10 cellular contexts compared by ENCODE assay signal in the genomic region with DNA sequence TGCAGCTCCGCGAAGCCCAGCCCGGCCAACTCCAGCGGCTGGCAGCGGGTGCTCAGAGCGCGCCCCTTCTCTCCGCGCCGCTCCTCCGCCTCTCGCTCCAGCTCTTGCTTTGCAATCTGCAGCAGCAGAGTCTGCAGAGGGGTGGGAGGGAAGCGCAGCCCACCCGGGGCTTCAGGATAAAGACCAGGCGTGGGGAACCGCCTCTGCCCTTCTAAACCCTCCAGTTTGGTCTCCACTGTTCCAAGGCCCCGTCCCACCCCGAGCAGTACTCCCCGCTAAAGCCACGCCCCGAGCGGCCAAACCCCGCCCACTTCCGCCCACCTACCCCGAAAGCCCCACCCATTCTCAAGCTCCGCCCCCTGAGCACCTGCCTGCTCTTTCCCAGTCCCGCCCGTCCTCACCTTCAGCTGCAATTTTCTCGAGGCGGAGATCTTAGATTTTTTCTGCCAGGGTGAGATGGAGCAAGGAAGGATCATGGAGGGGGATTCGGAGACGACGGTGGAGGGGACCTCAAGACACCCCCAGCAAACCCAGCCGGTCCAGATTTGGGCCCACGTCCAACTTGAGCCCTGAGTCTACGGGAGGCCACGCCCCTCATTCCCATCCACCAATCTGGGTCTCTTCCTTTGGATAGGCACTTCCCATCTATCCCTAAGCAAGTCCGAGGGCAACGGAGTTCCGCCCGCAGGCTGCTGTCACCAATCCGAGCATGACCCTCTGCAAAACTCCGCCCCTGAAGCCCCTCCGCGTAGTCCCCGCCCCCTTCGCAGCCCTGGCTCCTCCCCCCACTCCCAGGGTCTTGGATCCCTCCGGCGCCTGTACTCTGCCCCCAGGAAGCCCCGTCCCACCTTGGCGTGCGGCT. TPM values are rescaled to one million over a fixed set of nuclear protein-coding genes. Genes with fewer than 3 reads are reported as not detected.
DNase-seq lines count a peak whose midpoint lies in the region; ATAC-seq and TF ChIP-seq lines count a peak whose summit lies in the region.
"Had no signal": no experiment of that assay in that cellular context is flagged by ENCODE, and none has a peak within 500 bp of the region (broad histone marks: within the 10 kb centered on the region; RNA-seq: fewer than 3 reads in every experiment).

No MANE protein-coding gene starts in this region.

- H3K4me1 ChIP-seq in left lung = peaks cover 0 to 9% of the 10 kb centered on the region in 2 donors
- H3K4me1 ChIP-seq in SJCRH30 = peaks cover 18% of the 10 kb centered on the region

- peaks cover 23% of the 10 kb centered on the region for H3K27me3 Mint-ChIP-seq in chondrocyte (ENCODE audit: low read depth)

- H3K4me3 ChIP-seq in left lung = no peak overlapping the region
- H3K4me3 ChIP-seq in SJCRH30 = no peak overlapping the region

- H3K27ac Mint-ChIP-seq in chondrocyte (ENCODE audit: unreplicated experiment) = no peak overlapping the region
- H3K27ac Mint-ChIP-seq: T-helper 1 cell treated with Interleukin-12 subunit alpha and Interleukin-12 subunit beta and Interleukin-4 antibody, amounts not matched to agents 30 μg/mL and 1 μg/mL, for 36 hours had no signal

- H3K4me3 Mint-ChIP-seq in chondrocyte (ENCODE audit: unreplicated experiment) = peak overlapping the region; percentile 63
- H3K4me3 Mint-ChIP-seq: T-helper 1 cell treated with Interleukin-12 subunit alpha and Interleukin-12 subunit beta and Interleukin-4 antibody, amounts not matched to agents 30 μg/mL and 1 μg/mL, for 36 hours had no signal

- H3K27me3 ChIP-seq in left lung = peaks cover 37 to 78% of the 10 kb centered on the region in 2 donors
- no peaks in the 10 kb centered on the region for H3K27me3 ChIP-seq in SJCRH30

- H3K36me3 Mint-ChIP-seq in chondrocyte (ENCODE audit: low read depth) = no peaks in the 10 kb centered on the region

- in situ Hi-C loops in KBM-7 (cut with MboI; ENCODE audit: low pct_unique_long_range_greater_than_20kb, low sequenced_read_pairs) = no loop called here

- intact Hi-C loops in left lung (cut with DNase I) = no loop called here

- H3K27ac ChIP-seq in left lung (no peak overlapping the region), SJCRH30 (no peak overlapping the region)
- H3K27ac ChIP-seq: neutrophil had no signal

- peak; percentile 73 for DNase-seq in activated effector memory CD4-positive, alpha-beta T cell treated with anti-CD3 and anti-CD28 coated beads, Interleukin-2, amount 50 U/mL, for 16 hours
- no peak for DNase-seq in activated effector memory CD4-positive, alpha-beta T cell treated with Interleukin-2 at 50 U/mL for 16 hours
- DNase-seq in NCI-H82 (lab: John Stamatoyannopoulos, UW) (peak; percentile 98), chondrocyte (ENCODE audit: low spot score) (no peak), left lung (peak in 1 of 2 donors; percentile 78), KBM-7 (no peak), SJCRH30 (no peak)

- TF ChIP-seq CTCF in chondrocyte (IDR thresholded peaks at IDR 0.05) (no peak), left lung (IDR thresholded peaks at IDR 0.05) (no peak)

- no peaks in the 10 kb centered on the region for H3K9me3 Mint-ChIP-seq in chondrocyte (ENCODE audit: low read depth)

- ATAC-seq in left lung (peak; percentile 36), GM19452 (IDR thresholded peaks at IDR 0.05; ENCODE audit: unreplicated experiment) (no peak)

- peaks cover 14% of the 10 kb centered on the region for H3K4me1 Mint-ChIP-seq in chondrocyte (ENCODE audit: low read depth)

- H3K36me3 ChIP-seq in left lung (no peaks in the 10 kb centered on the region), SJCRH30 (no peaks in the 10 kb centered on the region)
- H3K36me3 ChIP-seq: neutrophil had no signal

- peaks cover 0 to 3% of the 10 kb centered on the region in 2 donors for H3K9me3 ChIP-seq in left lung
- no peaks in the 10 kb centered on the region for H3K9me3 ChIP-seq in SJCRH30 (replicated peaks)
- H3K9me3 ChIP-seq: neutrophil had no signal

RNA-seq across cellular contexts. Expression of a gene that starts 1.1 kb away (rescaled TPM):
- total RNA-seq in chondrocyte (not detected in 3 replicates), left lung (1 to 10 TPM; 1.2 to 1.6 TPM)
- total RNA-seq in SJCRH30 (2014; rRNA removed; shearing (Covaris generic)) = 2.4 and 2.5 TPM in 2 replicates

RNA-seq across cellular contexts. Expression of a gene that starts 7.4 kb away (rescaled TPM):
- 0.62 TPM in 1 of 3 replicates, not detected in the others for total RNA-seq in chondrocyte
- 1 to 10 TPM in 1 of 2 donors, not detected in 1; 1.6 TPM for total RNA-seq in left lung
- 599 and 612 TPM in 2 replicates for total RNA-seq in SJCRH30 (2014; rRNA removed; shearing (Covaris generic))

RNA-seq across cellular contexts. Expression of a gene that starts 10.0 kb away (rescaled TPM):
- 0.90 to 2.2 TPM (median 1.3 TPM) in 3 replicates for total RNA-seq in chondrocyte
- 10 to 100 TPM in 1 of 2 donors, under 1 TPM in 1; 0.76 to 11.0 TPM for total RNA-seq in left lung
- 9.1 and 14.0 TPM in 2 replicates for total RNA-seq in SJCRH30 (2014; rRNA removed; shearing (Covaris generic))

RNA-seq across cellular contexts. Expression of a gene that starts 23.7 kb away (rescaled TPM):
- 0.80 TPM in 1 of 3 replicates, not detected in the others for total RNA-seq in chondrocyte
- total RNA-seq in left lung = not detected
- 0.36 TPM in 1 of 2 replicates, not detected in the other for total RNA-seq in SJCRH30 (2014; rRNA removed; shearing (Covaris generic))

RNA-seq across cellular contexts. Expression of a gene that starts 39.0 kb away (rescaled TPM):
- total RNA-seq in chondrocyte = 86.1 to 111 TPM (median 103 TPM) in 3 replicates
- total RNA-seq in left lung = 100 to 1,000 TPM in 1 of 2 donors, 10 to 100 TPM in 1; 93.2 to 113 TPM
- total RNA-seq in SJCRH30 (2014; rRNA removed; shearing (Covaris generic)) = 26.2 and 30.5 TPM in 2 replicates

Comparison
In these comparisons a context has a peak if more than half of its experiments do, and no peak if none do; other contexts are left out.
1. DNase-seq: peak in activated effector memory CD4-positive, alpha-beta T cell treated with anti-CD3 and anti-CD28 coated beads, Interleukin-2, amount 50 U/mL, for 16 hours (single experiment) and NCI-H82 (single experiment); none in activated effector memory CD4-positive, alpha-beta T cell treated with Interleukin-2 at 50 U/mL for 16 hours (single experiment), chondrocyte (single experiment), KBM-7 (single experiment) and SJCRH30 (0 of 2).
2. RNA of a gene that starts 7.4 kb away (total RNA-seq): 599 to 612 TPM in SJCRH30; 1.6 TPM in left lung and 0.62 TPM in chondrocyte; every median in the first group is over 100 times any median in the second.